In genomic region chr15:67927501-67928156, GRCh38 we compare ENCODE assay signal across 10 cellular contexts.
DNase-seq lines count a peak whose midpoint lies in the region; ATAC-seq and TF ChIP-seq lines count a peak whose summit lies in the region.
"Had no signal": no experiment of that assay in that cellular context is flagged by ENCODE, and none has a peak within 500 bp of the region (broad histone marks: within the 10 kb centered on the region; RNA-seq: fewer than 3 reads in every experiment).

No MANE protein-coding gene starts in this region.

- H3K27me3 ChIP-seq in adrenal gland: no peaks in the 10 kb centered on the region
- H3K27me3 ChIP-seq in right cardiac atrium (ENCODE audit: control insufficient read depth, insufficient read depth): no peaks in the 10 kb centered on the region
- H3K27me3 ChIP-seq in skeletal muscle satellite cell (ENCODE audit: control insufficient read depth, insufficient read depth, low read length): no peaks in the 10 kb centered on the region

- 49 to 64% (median 54%) methylated on average over 7 to 8 of the region's 8 CpGs for WGBS in adrenal gland, 4 donors
- WGBS in right cardiac atrium: 20% methylated on average over 8 of the region's 8 CpGs

- in situ Hi-C loops in G401 (cut with HindIII; ENCODE audit: low sequenced_read_pairs): no loop called here

- BruUV-seq in Calu3 (replicated peaks; lab: Mats Ljungman, UMichigan): no TSS peak

- TF ChIP-seq POLR2A in adrenal gland (IDR thresholded peaks at IDR 0.05): no peak

- H3K9me3 Mint-ChIP-seq in glutamatergic neuron (ENCODE audit: unreplicated experiment): peaks cover 3% of the 10 kb centered on the region
- H3K9me3 Mint-ChIP-seq in activated T-helper 2 cell treated with anti-CD3 and anti-CD28 coated beads, Interferon-gamma antibody, Interleukin-2, Interleukin-4, amounts not matched to agents 10 μg/mL and 5 μg/mL and 100 μg/mL, durations not matched to agents 14 hours and 24 hours and 36 hours: peaks cover 9% of the 10 kb centered on the region
- H3K9me3 Mint-ChIP-seq in Calu3 (ENCODE audit: low read depth, unreplicated experiment): no peaks in the 10 kb centered on the region

- TF ChIP-seq CTCF in adrenal gland (IDR thresholded peaks at IDR 0.05) (no peak), glutamatergic neuron (IDR thresholded peaks at IDR 0.05; ENCODE audit: partially characterized antibody, unreplicated experiment) (no peak), Calu3 (IDR thresholded peaks at IDR 0.05; ENCODE audit: unreplicated experiment) (no peak)

- peaks cover 4% of the 10 kb centered on the region for H3K36me3 Mint-ChIP-seq in glutamatergic neuron (ENCODE audit: unreplicated experiment)
- no peaks in the 10 kb centered on the region for H3K36me3 Mint-ChIP-seq in activated T-helper 2 cell treated with anti-CD3 and anti-CD28 coated beads, Interferon-gamma antibody, Interleukin-2, Interleukin-4, amounts not matched to agents 10 μg/mL and 5 μg/mL and 100 μg/mL, durations not matched to agents 14 hours and 24 hours and 36 hours (ENCODE audit: low read depth)
- no peaks in the 10 kb centered on the region for H3K36me3 Mint-ChIP-seq in Calu3 (ENCODE audit: insufficient read depth, unreplicated experiment)

- CTCF ChIA-PET in Calu3 (lab: Charles Lee): interaction anchor here (0.7 kb wide), 1 partner anchor 12 kb away, joined by 3 read pairs; no protein-coding TSS in a partner anchor

- H3K27me3 Mint-ChIP-seq in glutamatergic neuron (ENCODE audit: unreplicated experiment): peaks cover 2% of the 10 kb centered on the region
- peaks cover 2% of the 10 kb centered on the region for H3K27me3 Mint-ChIP-seq in activated T-helper 2 cell treated with anti-CD3 and anti-CD28 coated beads, Interferon-gamma antibody, Interleukin-2, Interleukin-4, amounts not matched to agents 10 μg/mL and 5 μg/mL and 100 μg/mL, durations not matched to agents 14 hours and 24 hours and 36 hours (ENCODE audit: low read depth)
- no peaks in the 10 kb centered on the region for H3K27me3 Mint-ChIP-seq in Calu3 (ENCODE audit: unreplicated experiment)

- intact Hi-C loops in adrenal gland (cut with DNase I) (no loop called here), right cardiac atrium (cut with DNase I) (no loop called here), Calu3 (cut with micrococcal nuclease; ENCODE audit: unreplicated experiment) (no loop called here)
- intact Hi-C loops in activated T-helper 2 cell treated with anti-CD3 and anti-CD28 coated beads, Interferon-gamma antibody, Interleukin-2, Interleukin-4, amounts not matched to agents 10 μg/mL and 5 μg/mL and 100 μg/mL, durations not matched to agents 14 hours and 24 hours and 36 hours (cut with micrococcal nuclease): no loop called here

- no peak overlapping the region for H3K9ac ChIP-seq in skeletal muscle satellite cell (ENCODE audit: low read depth, low read length)

- H3K27ac Mint-ChIP-seq in glutamatergic neuron (ENCODE audit: unreplicated experiment) (no peak overlapping the region), Calu3 (ENCODE audit: unreplicated experiment) (no peak overlapping the region)
- no peak overlapping the region for H3K27ac Mint-ChIP-seq in activated T-helper 2 cell treated with anti-CD3 and anti-CD28 coated beads, Interferon-gamma antibody, Interleukin-2, Interleukin-4, amounts not matched to agents 10 μg/mL and 5 μg/mL and 100 μg/mL, durations not matched to agents 14 hours and 24 hours and 36 hours
- H3K27ac Mint-ChIP-seq: activated T-helper 1 cell treated with anti-CD3 and anti-CD28 coated beads, Interleukin-12 subunit alpha, Interleukin-12 subunit beta, Interleukin-2, Interleukin-4 antibody, amounts not matched to agents 30 ng/mL and 10 ng/mL and 1 ng/mL, durations not matched to agents 14 hours and 24 hours and 36 hours had no signal

- H3K4me1 ChIP-seq in adrenal gland (replicated peaks in 1 of 2) (no peaks in the 10 kb centered on the region), right cardiac atrium (ENCODE audit: control insufficient read depth, insufficient read depth, low read length) (peaks cover 17% of the 10 kb centered on the region), skeletal muscle satellite cell (ENCODE audit: control insufficient read depth, insufficient read depth, low read length) (peaks cover 4% of the 10 kb centered on the region)

- no peaks in the 10 kb centered on the region for H3K9me3 ChIP-seq in adrenal gland (replicated peaks in 1 of 3)
- no peaks in the 10 kb centered on the region for H3K9me3 ChIP-seq in right cardiac atrium (ENCODE audit: control insufficient read depth, low read length)
- H3K9me3 ChIP-seq in skeletal muscle satellite cell (replicated peaks; ENCODE audit: low read length): no peaks in the 10 kb centered on the region

- H3K4me2 ChIP-seq in skeletal muscle satellite cell (ENCODE audit: low read length): peak overlapping the region; percentile 18

- peak; percentile 36 for DNase-seq in GM03348 (ENCODE audit: low spot score)
- peak in 6 of 7 donors; percentile 18 to 73 (median 52) for DNase-seq in adrenal gland
- peak; percentile 76 to 94 (median 83) for DNase-seq in right cardiac atrium
- no peak for DNase-seq in glutamatergic neuron
- no peak for DNase-seq in activated T-helper 2 cell treated with anti-CD3 and anti-CD28 coated beads, Interferon-gamma antibody, Interleukin-2, Interleukin-4, amounts not matched to agents 10 μg/mL and 5 μg/mL and 100 μg/mL, durations not matched to agents 14 hours and 24 hours and 36 hours (ENCODE audit: low spot score)
- no peak for DNase-seq in G401 (ENCODE audit: low spot score)
- DNase-seq in Calu3: no peak
- DNase-seq: substantia nigra had no signal

- peak; percentile 74 to 75 for ATAC-seq in right cardiac atrium

- H3K4me3 ChIP-seq in adrenal gland (no peak overlapping the region), right cardiac atrium (ENCODE audit: low read length) (no peak overlapping the region), skeletal muscle satellite cell (ENCODE audit: low read length) (no peak overlapping the region)

- H3K4me1 Mint-ChIP-seq in glutamatergic neuron (ENCODE audit: low read depth, unreplicated experiment) (peaks cover 9% of the 10 kb centered on the region), Calu3 (ENCODE audit: low read depth, unreplicated experiment) (no peaks in the 10 kb centered on the region)
- no peaks in the 10 kb centered on the region for H3K4me1 Mint-ChIP-seq in activated T-helper 2 cell treated with anti-CD3 and anti-CD28 coated beads, Interferon-gamma antibody, Interleukin-2, Interleukin-4, amounts not matched to agents 10 μg/mL and 5 μg/mL and 100 μg/mL, durations not matched to agents 14 hours and 24 hours and 36 hours (ENCODE audit: low read depth)

- H3K27ac ChIP-seq in adrenal gland: peak overlapping the region in 1 of 5 donors; percentile 14
- H3K27ac ChIP-seq in right cardiac atrium (ENCODE audit: low read length): peak overlapping the region; percentile 92

- H3K36me3 ChIP-seq in adrenal gland (replicated peaks in 1 of 2) (no peaks in the 10 kb centered on the region), skeletal muscle satellite cell (ENCODE audit: insufficient read depth, low read length) (no peaks in the 10 kb centered on the region)

- H3K4me3 Mint-ChIP-seq in glutamatergic neuron (ENCODE audit: unreplicated experiment) (no peak overlapping the region), Calu3 (ENCODE audit: low read depth, unreplicated experiment) (no peak overlapping the region)
- H3K4me3 Mint-ChIP-seq in activated T-helper 2 cell treated with anti-CD3 and anti-CD28 coated beads, Interferon-gamma antibody, Interleukin-2, Interleukin-4, amounts not matched to agents 10 μg/mL and 5 μg/mL and 100 μg/mL, durations not matched to agents 14 hours and 24 hours and 36 hours (ENCODE audit: low read depth): no peak overlapping the region
- H3K4me3 Mint-ChIP-seq: activated T-helper 1 cell treated with anti-CD3 and anti-CD28 coated beads, Interleukin-12 subunit alpha, Interleukin-12 subunit beta, Interleukin-2, Interleukin-4 antibody, amounts not matched to agents 30 ng/mL and 10 ng/mL and 1 ng/mL, durations not matched to agents 14 hours and 24 hours and 36 hours had no signal

Comparison
In these comparisons a context has a peak if more than half of its experiments do, and no peak if none do; other contexts are left out.
1. DNase-seq: peak in GM03348 (single experiment), adrenal gland (6 of 7) and right cardiac atrium (3 of 3); none in glutamatergic neuron (single experiment), activated T-helper 2 cell treated with anti-CD3 and anti-CD28 coated beads, Interferon-gamma antibody, Interleukin-2, Interleukin-4, amounts not matched to agents 10 μg/mL and 5 μg/mL and 100 μg/mL, durations not matched to agents 14 hours and 24 hours and 36 hours (single experiment), G401 (single experiment) and Calu3 (single experiment).